ENCODE assay signal across 19 cellular contexts in the genomic region with DNA sequence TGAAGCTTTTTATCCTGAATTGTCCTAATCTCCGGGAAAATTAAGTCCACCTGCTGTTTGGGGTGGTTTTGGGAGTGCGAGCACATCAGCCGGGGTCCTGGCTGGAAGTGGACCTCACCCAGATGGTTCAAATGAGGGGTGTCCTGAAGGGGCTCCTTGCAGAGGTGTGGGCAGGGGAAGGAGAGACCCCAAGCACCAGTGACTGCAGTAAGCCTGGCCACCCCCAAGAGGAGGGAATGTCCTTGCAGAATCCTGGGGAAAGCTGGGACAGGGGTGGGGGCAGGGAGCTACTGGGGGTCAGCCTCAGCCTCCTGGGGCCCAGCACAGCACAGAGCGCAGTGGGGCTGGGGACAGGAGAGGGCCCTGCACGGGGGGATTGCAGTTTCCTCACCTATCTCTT. TPM values are rescaled to one million over a fixed set of nuclear protein-coding genes. Genes with fewer than 3 reads are reported as not detected.
"Had no signal": no experiment of that assay in that cellular context is flagged by ENCODE, and none has a peak within 500 bp of the region (broad histone marks: within the 10 kb centered on the region; RNA-seq: fewer than 3 reads in every experiment).

No MANE protein-coding gene starts in this region.

- H3K27ac ChIP-seq: neutrophil, sigmoid colon, skin epidermis, testis, transverse colon had no signal

- DNase-seq: cortex of kidney; effector memory CD4-positive, alpha-beta T cell; islet precursor cell; mammary epithelial cell; naive thymus-derived CD4-positive, alpha-beta T cell; nephron progenitor cell; sigmoid colon; stimulated activated CD4-positive, alpha-beta T cell treated with anti-CD3 and anti-CD28 coated beads, Interleukin-4, amount 100 ng/mL, for 1 hour; testis; transverse colon had no signal

- H3K4me1 ChIP-seq: sigmoid colon, transverse colon had no signal

- H3K9me3 ChIP-seq: heart left ventricle, neutrophil, sigmoid colon, testis, transverse colon had no signal

- H3K36me3 ChIP-seq: neutrophil, sigmoid colon, transverse colon had no signal

- H3K4me3 ChIP-seq: sigmoid colon, skin epidermis, testis, transverse colon had no signal

- H3K27me3 ChIP-seq: heart left ventricle, sigmoid colon, testis, transverse colon had no signal

- ATAC-seq: esophagus mucosa; naive thymus-derived CD4-positive, alpha-beta T cell; stimulated activated memory B cell treated with anti-CD40 and anti-IgM and Interleukin-4, amounts not matched to agents 10 μg/mL and 1 μg/mL and 100 μg/mL, for 72 hours had no signal

RNA-seq across cellular contexts. Expression of a gene that starts 46.2 kb away (rescaled TPM):
- total RNA-seq: glomerular endothelial cell, osteocyte, pulmonary artery endothelial cell, ureter had no signal
- polyA plus RNA-seq: naive thymus-derived CD4-positive, alpha-beta T cell had no signal
